In genomic region chr9:117705386-117705785, GRCh38 we compare ENCODE assay signal across 11 cellular contexts. TPM values are rescaled to one million over a fixed set of nuclear protein-coding genes. Genes with fewer than 3 reads are reported as not detected.
DNase-seq lines count a peak whose midpoint lies in the region; ATAC-seq and TF ChIP-seq lines count a peak whose summit lies in the region.
"Had no signal": no experiment of that assay in that cellular context is flagged by ENCODE, and none has a peak within 500 bp of the region (broad histone marks: within the 10 kb centered on the region; RNA-seq: fewer than 3 reads in every experiment).

No MANE protein-coding gene starts in this region.

- H3K4me3 Mint-ChIP-seq in naive B cell, result peak overlapping the region; percentile 13 to 88 (median 76)
- H3K4me3 Mint-ChIP-seq in stimulated activated effector memory CD8-positive, alpha-beta T cell treated with anti-CD3 and anti-CD28 coated beads, Interleukin-12 subunit alpha, Interleukin-12 subunit beta, amount 100 ng/mL, for 72 hours, result no peak overlapping the region

- H3K9me3 ChIP-seq in tibial artery, result no peaks in the 10 kb centered on the region
- H3K9me3 ChIP-seq: ovary had no signal

- no peaks in the 10 kb centered on the region for H3K36me3 Mint-ChIP-seq in naive B cell
- no peaks in the 10 kb centered on the region for H3K36me3 Mint-ChIP-seq in stimulated activated effector memory CD8-positive, alpha-beta T cell treated with anti-CD3 and anti-CD28 coated beads, Interleukin-12 subunit alpha, Interleukin-12 subunit beta, amount 100 ng/mL, for 72 hours

- H3K27ac Mint-ChIP-seq in naive B cell, result peak overlapping the region in 3 of 6 donors; percentile 3 to 77 (median 42)
- H3K27ac Mint-ChIP-seq in stimulated activated effector memory CD8-positive, alpha-beta T cell treated with anti-CD3 and anti-CD28 coated beads, Interleukin-12 subunit alpha, Interleukin-12 subunit beta, amount 100 ng/mL, for 72 hours, result no peak overlapping the region

- H3K4me3 ChIP-seq in tibial artery, result peak overlapping the region; percentile 42 to 51

- no peaks in the 10 kb centered on the region for H3K9me3 Mint-ChIP-seq in naive B cell
- H3K9me3 Mint-ChIP-seq in stimulated activated effector memory CD8-positive, alpha-beta T cell treated with anti-CD3 and anti-CD28 coated beads, Interleukin-12 subunit alpha, Interleukin-12 subunit beta, amount 100 ng/mL, for 72 hours, result no peaks in the 10 kb centered on the region

- no peak for TF ChIP-seq CTCF in tibial artery (IDR thresholded peaks at IDR 0.05)

- H3K36me3 ChIP-seq in tibial artery, result peaks cover 0 to 9% (median 0%) of the 10 kb centered on the region in 3 donors
- H3K36me3 ChIP-seq: ovary had no signal

- DNase-seq in NCI-H69 (lab: John Stamatoyannopoulos, UW), result peak; percentile 38
- no peak for DNase-seq in naive B cell
- DNase-seq in tibial artery, result no peak
- DNase-seq in NCI-H524 (lab: John Stamatoyannopoulos, UW), result no peak
- DNase-seq in stimulated activated effector memory CD8-positive, alpha-beta T cell treated with anti-CD3 and anti-CD28 coated beads, Interleukin-12 subunit alpha, Interleukin-12 subunit beta, amount 100 ng/mL, for 72 hours (ENCODE audit: low spot score in 2 of 2), result no peak
- DNase-seq: activated T-cell treated with anti-CD3 and anti-CD28 coated beads, Interleukin-2, amount 50 U/mL, for 1 hour; IMR-90; NCI-H1930; ovary had no signal

- peaks cover 0 to 4% (median 0%) of the 10 kb centered on the region in 3 donors for H3K27me3 Mint-ChIP-seq in naive B cell

- peaks cover 31 to 45% (median 33%) of the 10 kb centered on the region in 3 donors for H3K4me1 Mint-ChIP-seq in naive B cell
- H3K4me1 Mint-ChIP-seq in stimulated activated effector memory CD8-positive, alpha-beta T cell treated with anti-CD3 and anti-CD28 coated beads, Interleukin-12 subunit alpha, Interleukin-12 subunit beta, amount 100 ng/mL, for 72 hours, result no peaks in the 10 kb centered on the region

- intact Hi-C loops in tibial artery (cut with DNase I; ENCODE audit: low total_unique reads), result no loop called here

- peak overlapping the region; percentile 90 for H3K27ac ChIP-seq in cingulate gyrus (ENCODE audit: low read depth, low read length)
- peak overlapping the region; percentile 62 to 71 for H3K27ac ChIP-seq in tibial artery

- peaks cover 0 to 26% (median 9%) of the 10 kb centered on the region in 4 donors for H3K4me1 ChIP-seq in tibial artery

- ATAC-seq in naive B cell (ENCODE audit: low read depth in 2 of 2), result no peak
- ATAC-seq in stimulated activated effector memory CD8-positive, alpha-beta T cell treated with anti-CD3 and anti-CD28 coated beads, Interleukin-12 subunit alpha, Interleukin-12 subunit beta, amount 100 ng/mL, for 72 hours, result no peak
- ATAC-seq in GM18858 (IDR thresholded peaks at IDR 0.05; ENCODE audit: unreplicated experiment), result no peak

- H3K27me3 ChIP-seq in tibial artery, result no peaks in the 10 kb centered on the region
- H3K27me3 ChIP-seq: ovary had no signal

RNA-seq across cellular contexts. Expression of gene TLR4, which starts 1.2 kb away (rescaled TPM):
- polyA plus RNA-seq in naive B cell (ENCODE audit: low read depth in 6 of 6), result 1 to 10 TPM in 5 of 6 donors, under 1 TPM in 1; 0.68 to 3.3 (median 1.8) TPM
- polyA plus RNA-seq: IMR-90 had no signal
